Comparison of ENCODE assay signal across 14 cellular contexts in genomic region chr15:62453979-62454378, GRCh38.
DNase-seq lines count a peak whose midpoint lies in the region; ATAC-seq and TF ChIP-seq lines count a peak whose summit lies in the region.
"Had no signal": no experiment of that assay in that cellular context is flagged by ENCODE, and none has a peak within 500 bp of the region (broad histone marks: within the 10 kb centered on the region; RNA-seq: fewer than 3 reads in every experiment).

No MANE protein-coding gene starts in this region.

- H3K4me3 ChIP-seq in AG10803 (ENCODE audit: low read length): no peak overlapping the region
- H3K4me3 ChIP-seq in PC-3 (ENCODE audit: low read length): peak overlapping the region; percentile 53
- H3K4me3 ChIP-seq in colonic mucosa: no peak overlapping the region
- H3K4me3 ChIP-seq: cardiac muscle cell, esophagus squamous epithelium had no signal

- H3K27ac Mint-ChIP-seq in neural crest cell (ENCODE audit: unreplicated experiment): peak overlapping the region; percentile 78
- H3K27ac Mint-ChIP-seq in activated naive CD8-positive, alpha-beta T cell treated with anti-CD3 and anti-CD28 coated beads for 36 hours: no peak overlapping the region
- H3K27ac Mint-ChIP-seq: B cell had no signal

- H3K9me2 ChIP-seq in PC-3 (replicated peaks; ENCODE audit: low read length): no peaks in the 10 kb centered on the region

- H3K36me3 Mint-ChIP-seq in neural crest cell (ENCODE audit: low read depth): no peaks in the 10 kb centered on the region
- H3K36me3 Mint-ChIP-seq in activated naive CD8-positive, alpha-beta T cell treated with anti-CD3 and anti-CD28 coated beads for 36 hours: no peaks in the 10 kb centered on the region

- H4K20me1 ChIP-seq in PC-3 (ENCODE audit: low read length): peaks cover 7% of the 10 kb centered on the region; the same call in 1 of the 2 replicates

- H3K4me1 ChIP-seq in PC-3 (ENCODE audit: insufficient read depth, low read length): peaks cover 38% of the 10 kb centered on the region
- no peaks in the 10 kb centered on the region for H3K4me1 ChIP-seq in colonic mucosa

- peak; percentile 62 for ATAC-seq in PC-3
- ATAC-seq in HG03280 (IDR thresholded peaks at IDR 0.05; ENCODE audit: unreplicated experiment): no peak
- ATAC-seq: activated T-cell treated with anti-CD3 and anti-CD28 coated beads, Interleukin-2, amount 50 U/mL, for 4 hours had no signal

- TF ChIP-seq CTCF in AG10803 (conservative IDR thresholded peaks at IDR 0.05; ENCODE audit: low read length) (no peak), PC-3 (conservative IDR thresholded peaks at IDR 0.05; ENCODE audit: low read depth, low read length) (no peak), colonic mucosa (IDR thresholded peaks at IDR 0.05) (no peak), neural crest cell (conservative IDR thresholded peaks at IDR 0.05) (no peak)

- intact Hi-C loops in PC-3 (cut with micrococcal nuclease): loop anchor here (10.0 kb wide), 1 partner anchor 191 kb away; no protein-coding TSS in a partner anchor
- intact Hi-C loops in colonic mucosa (cut with DNase I): no loop called here

- CTCF ChIA-PET in PC-3 (lab: Charles Lee): no interaction called here

- DNase-seq in AG10803 (ENCODE audit: low read depth) (peak; percentile 58), PC-3 (peak; percentile 71), colonic mucosa (no peak), neural crest cell (ENCODE audit: low read depth, low spot score) (no peak)
- no peak for DNase-seq in activated naive CD8-positive, alpha-beta T cell treated with anti-CD3 and anti-CD28 coated beads for 36 hours
- no peak for DNase-seq in activated CD8-positive, alpha-beta memory T cell treated with anti-CD3 and anti-CD28 coated beads, Interleukin-2, amount 50 U/mL, for 4 hours
- DNase-seq in activated naive CD4-positive, alpha-beta T cell treated with Interleukin-2 at 50 U/mL for 16 hours: no peak
- DNase-seq: activated T-cell treated with anti-CD3 and anti-CD28 coated beads, Interleukin-2, amount 50 U/mL, for 4 hours; esophagus squamous epithelium; NCI-H446; SIG-M5 had no signal

- peak overlapping the region; percentile 97 for H3K4me2 ChIP-seq in PC-3 (ENCODE audit: low read length)

- peaks cover 32% of the 10 kb centered on the region for H3K4me1 Mint-ChIP-seq in neural crest cell
- no peaks in the 10 kb centered on the region for H3K4me1 Mint-ChIP-seq in activated naive CD8-positive, alpha-beta T cell treated with anti-CD3 and anti-CD28 coated beads for 36 hours
- H3K4me1 Mint-ChIP-seq: B cell had no signal

- no peak overlapping the region for H3K4me3 Mint-ChIP-seq in neural crest cell
- no peak overlapping the region for H3K4me3 Mint-ChIP-seq in activated naive CD8-positive, alpha-beta T cell treated with anti-CD3 and anti-CD28 coated beads for 36 hours
- H3K4me3 Mint-ChIP-seq: activated T-cell treated with anti-CD3 and anti-CD28 coated beads, Interleukin-2, amount 50 U/mL, for 4 hours; B cell had no signal

- POLR2A ChIA-PET in PC-3 (lab: Charles Lee; ENCODE audit: unreplicated experiment): interaction anchor here (0.6 kb wide), 1 partner anchor 63 kb away, joined by 4 read pairs; no protein-coding TSS in a partner anchor

- peak overlapping the region; percentile 30; the same call in 1 of the 2 replicates for H2AFZ ChIP-seq in PC-3 (ENCODE audit: low read length)

- H3K36me3 ChIP-seq in PC-3 (ENCODE audit: low read depth, low read length) (no peaks in the 10 kb centered on the region), colonic mucosa (no peaks in the 10 kb centered on the region)
- H3K36me3 ChIP-seq: cardiac muscle cell, esophagus squamous epithelium had no signal

- no peaks in the 10 kb centered on the region for H3F3A ChIP-seq in PC-3 (ENCODE audit: low read length, unreplicated experiment)

- H3K9me3 ChIP-seq in PC-3 (ENCODE audit: low read length) (no peaks in the 10 kb centered on the region), colonic mucosa (no peaks in the 10 kb centered on the region)
- H3K9me3 ChIP-seq: esophagus squamous epithelium had no signal

- BruUV-seq in PC-3 (replicated peaks; lab: Mats Ljungman, UMichigan): no TSS peak

- H3K27me3 Mint-ChIP-seq in neural crest cell (ENCODE audit: low read depth): no peaks in the 10 kb centered on the region
- H3K27me3 Mint-ChIP-seq in activated naive CD8-positive, alpha-beta T cell treated with anti-CD3 and anti-CD28 coated beads for 36 hours: no peaks in the 10 kb centered on the region

- H3K9me3 Mint-ChIP-seq in neural crest cell: no peaks in the 10 kb centered on the region
- H3K9me3 Mint-ChIP-seq in activated naive CD8-positive, alpha-beta T cell treated with anti-CD3 and anti-CD28 coated beads for 36 hours: no peaks in the 10 kb centered on the region
- H3K9me3 Mint-ChIP-seq: activated T-cell treated with anti-CD3 and anti-CD28 coated beads, Interleukin-2, amount 50 U/mL, for 4 hours had no signal

- no peaks in the 10 kb centered on the region for H3K79me2 ChIP-seq in PC-3 (ENCODE audit: low read length)

- H3K27me3 ChIP-seq in PC-3 (ENCODE audit: low read length) (no peaks in the 10 kb centered on the region), colonic mucosa (no peaks in the 10 kb centered on the region)
- H3K27me3 ChIP-seq: esophagus squamous epithelium had no signal

- H3K9ac ChIP-seq in PC-3 (ENCODE audit: low read length): peak overlapping the region; percentile 54; the same call in 1 of the 2 replicates
- peak overlapping the region in 1 of 2 donors; percentile 26 for H3K9ac ChIP-seq in colonic mucosa (ENCODE audit: low read depth in 2 of 2, low read length in 2 of 2)

- peak overlapping the region; percentile 82 for H3K27ac ChIP-seq in PC-3 (ENCODE audit: low read length)
- H3K27ac ChIP-seq in colonic mucosa: peak overlapping the region; percentile 27
- H3K27ac ChIP-seq: cardiac muscle cell had no signal

Comparison
In these comparisons a context has a peak if more than half of its experiments do, and no peak if none do; other contexts are left out.
1. DNase-seq: peak in AG10803 (single experiment) and PC-3 (single experiment); none in colonic mucosa (single experiment), neural crest cell (single experiment), activated naive CD8-positive, alpha-beta T cell treated with anti-CD3 and anti-CD28 coated beads for 36 hours (single experiment), activated CD8-positive, alpha-beta memory T cell treated with anti-CD3 and anti-CD28 coated beads, Interleukin-2, amount 50 U/mL, for 4 hours (single experiment) and activated naive CD4-positive, alpha-beta T cell treated with Interleukin-2 at 50 U/mL for 16 hours (single experiment).